Comparison of ENCODE assay signal across 31 cellular contexts in the genomic region with DNA sequence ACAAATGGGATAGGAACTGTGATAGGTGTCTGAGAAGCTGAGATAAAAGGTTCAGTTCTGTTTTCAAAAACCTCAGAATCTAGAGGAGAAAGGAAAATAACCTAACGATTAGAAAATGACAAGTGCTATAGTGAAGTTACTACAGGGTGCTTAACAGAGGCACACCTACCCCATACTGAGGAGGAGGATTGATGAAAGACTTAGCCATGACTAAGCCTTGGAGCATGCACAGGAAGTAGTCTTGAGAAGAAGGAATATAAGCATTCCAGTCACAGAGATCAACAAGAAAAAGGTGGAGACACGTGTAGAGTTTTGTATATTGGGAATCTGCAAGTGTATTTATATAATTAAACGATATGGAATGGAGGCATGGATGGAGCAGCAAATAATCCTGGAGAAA.
A peak's percentile ranks its signal among the peaks of the same experiment; 100 is the strongest.
DNase-seq lines count a peak whose midpoint lies in the region; ATAC-seq, FAIRE-seq and TF ChIP-seq lines count a peak whose summit lies in the region.
"Had no signal": no experiment of that assay in that cellular context is flagged by ENCODE, and none has a peak within 500 bp of the region (broad histone marks: within the 10 kb centered on the region; RNA-seq: fewer than 3 reads in every experiment).

No MANE protein-coding gene starts in this region.

- H3K9me3 ChIP-seq in BE2C: no peaks in the 10 kb centered on the region
- H3K9me3 ChIP-seq: adrenal gland; BLaER1 treated with 17β-estradiol and CSF1 and Interleukin-3, amounts not matched to agents 10 nM and 100 nM; neutrophil; stomach; tibial artery had no signal

- no peak for ATAC-seq in HG03442 (IDR thresholded peaks at IDR 0.05; ENCODE audit: unreplicated experiment)
- ATAC-seq: esophagus mucosa, left ventricle myocardium superior had no signal

- H3K36me3 ChIP-seq in BE2C: no peaks in the 10 kb centered on the region
- H3K36me3 ChIP-seq: adrenal gland; BLaER1 treated with 17β-estradiol and CSF1 and Interleukin-3, amounts not matched to agents 10 nM and 100 nM; neutrophil; stomach; tibial artery had no signal

- no peak overlapping the region for H3K4me3 ChIP-seq in epithelial cell of esophagus (ENCODE audit: low read length)
- H3K4me3 ChIP-seq in BE2C (ENCODE audit: low read depth, low read length): no peak overlapping the region
- H3K4me3 ChIP-seq: adrenal gland; BLaER1 treated with 17β-estradiol and CSF1 and Interleukin-3, amounts not matched to agents 10 nM and 100 nM; PC-9; stomach; tibial artery had no signal

- DNase-seq in ELR (ENCODE audit: low read depth) (peak; percentile 7), RCC 7860 (ENCODE audit: low spot score) (peak; percentile 9), epithelial cell of esophagus (ENCODE audit: low read depth) (peak; percentile 38), renal cortical epithelial cell (ENCODE audit: low read depth) (peak; percentile 54), NCI-H526 treated with DMSO at 0.1 percent for 48 hours (lab: John Stamatoyannopoulos, UW) (no peak), BE2C (no peak), midbrain (lab: John Stamatoyannopoulos, UW) (no peak)
- DNase-seq: activated CD4-positive, alpha-beta T cell treated with anti-CD3 and anti-CD28 coated beads, Interleukin-2, amount 10 ng/mL, durations not matched to agents 24 days and 14 days; activated naive CD4-positive, alpha-beta T cell; activated T-cell treated with anti-CD3 and anti-CD28 coated beads, Interleukin-2, amount 50 U/mL, for 24 hours; adrenal gland; COR-L47; DMS53; immature natural killer cell; Karpas-422; left ventricle myocardium superior; naive B cell; NCI-H1694 treated with DMSO at 0.1 percent for 48 hours; NCI-H2171; NCI-H524 treated with DMSO at 0.1 percent for 48 hours; NK-92 treated with Interleukin-12 subunit alpha and Interleukin-12 subunit beta, amount 100 ng/mL, for 24 hours; PC-9; SIG-M5; stomach; T-helper 9 cell; tibial artery had no signal

- FAIRE-seq in RCC 7860 (lab: Jason Lieb, UNC): no peak
- FAIRE-seq: frontal cortex had no signal

- TF ChIP-seq CTCF in epithelial cell of esophagus (IDR thresholded peaks at IDR 0.05; ENCODE audit: insufficient read depth, low read depth, low read length, missing control alignments) (no peak), BE2C (IDR thresholded peaks at IDR 0.05; ENCODE audit: low read depth, low read length) (no peak)

- H3K27me3 ChIP-seq in BE2C: no peaks in the 10 kb centered on the region
- H3K27me3 ChIP-seq: adrenal gland, neutrophil, stomach, tibial artery had no signal

- no peaks in the 10 kb centered on the region for H3K4me1 ChIP-seq in BE2C
- H3K4me1 ChIP-seq: adrenal gland, stomach had no signal

Comparison
In these comparisons a context has a peak if more than half of its experiments do, and no peak if none do; other contexts are left out.
1. DNase-seq: peak in ELR (single experiment), RCC 7860 (single experiment), epithelial cell of esophagus (single experiment) and renal cortical epithelial cell (single experiment); none in NCI-H526 treated with DMSO at 0.1 percent for 48 hours (single experiment), BE2C (single experiment) and midbrain (single experiment).